Comparison of ENCODE assay signal across 8 cellular contexts in the genomic region with DNA sequence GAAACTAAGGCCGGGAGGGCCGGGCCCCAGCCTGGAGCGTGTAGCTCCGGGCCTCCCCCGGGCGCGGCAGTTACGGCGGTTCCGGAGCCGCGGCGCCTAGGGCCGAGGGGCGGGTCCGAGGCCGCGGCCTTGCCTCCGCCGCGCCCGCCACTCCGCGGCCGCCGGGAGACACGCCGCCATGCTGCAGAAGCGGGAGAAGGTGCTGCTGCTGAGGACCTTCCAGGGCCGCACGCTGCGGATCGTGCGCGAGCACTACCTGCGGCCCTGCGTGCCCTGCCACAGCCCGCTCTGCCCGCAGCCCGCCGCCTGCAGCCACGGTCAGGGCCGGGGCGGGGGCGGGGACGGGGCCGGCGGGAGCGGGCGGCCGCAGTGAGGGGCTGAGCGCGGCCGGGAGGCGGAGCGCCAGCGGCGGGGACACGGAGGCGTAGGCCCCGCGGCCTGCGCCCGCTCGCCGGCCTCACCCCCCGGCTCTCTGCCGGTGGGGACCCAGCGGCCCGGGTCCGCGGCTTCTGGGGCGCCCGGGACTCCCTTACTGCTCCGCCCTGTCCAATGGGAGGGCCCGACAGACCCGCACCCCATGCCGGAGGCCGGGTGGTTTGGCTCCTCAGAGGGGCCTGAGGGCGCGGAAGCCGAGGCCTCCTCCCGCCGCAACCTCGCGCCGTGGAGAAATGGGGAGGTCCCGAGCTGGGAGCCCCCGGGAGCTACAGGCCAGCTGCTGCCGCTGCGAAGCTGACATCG. TPM values are rescaled to one million over a fixed set of nuclear protein-coding genes. Genes with fewer than 3 reads are reported as not detected.
DNase-seq lines count a peak whose midpoint lies in the region; ATAC-seq and TF ChIP-seq lines count a peak whose summit lies in the region.

A gene (plus strand): TSS at position 150 of the 738 bp plus-strand sequence. CDS start 29 bp downstream, at position 179.

- intact Hi-C loops in T-helper 1 cell treated with Interleukin-12 subunit alpha and Interleukin-12 subunit beta and Interleukin-4 antibody, amounts not matched to agents 30 ng/mL and 1 ng/mL, for 36 hours (cut with micrococcal nuclease) = loop anchor here (1.0 to 5.0 kb wide), 7 partner anchors 63 to 684 kb away; a partner anchor contains a TSS
- intact Hi-C loops in aorta (cut with DNase I) = no loop called here

- H3K4me3 ChIP-seq in DOHH2 (ENCODE audit: low read length) = peak within 1 kb of the TSS; percentile 88
- peak within 1 kb of the TSS; percentile 59 to 78 for H3K4me3 ChIP-seq in right atrium auricular region
- peak within 1 kb of the TSS; percentile 82 for H3K4me3 ChIP-seq in aorta (ENCODE audit: low read length in 2 of 2)

- H4K20me1 ChIP-seq in DOHH2 (ENCODE audit: control insufficient read depth, insufficient read depth, low read depth, low read length) = no peaks in the 10 kb centered on the region

- TF ChIP-seq RAD21 in Ishikawa (IDR thresholded peaks at IDR 0.05; ENCODE audit: low read depth) = no peak

- TF ChIP-seq CTCF in DOHH2 (IDR thresholded peaks at IDR 0.05; ENCODE audit: low read depth, low read length, poor library complexity, severe bottlenecking) (no peak), right atrium auricular region (IDR thresholded peaks at IDR 0.05) (peak in 1 of 2 donors; percentile 23)

- H3K9me2 ChIP-seq in DOHH2 (replicated peaks; ENCODE audit: control insufficient read depth, low read length) = no peaks in the 10 kb centered on the region

- peaks cover 10% of the 10 kb centered on the region for H3F3A ChIP-seq in DOHH2 (ENCODE audit: control insufficient read depth, insufficient read depth)

- ATAC-seq in GM21526 (IDR thresholded peaks at IDR 0.05; ENCODE audit: low FRiP score, unreplicated experiment) = peak; percentile 62
- peak; percentile 89 for ATAC-seq in aorta (ENCODE audit: low FRiP score)

- 0 to 1% methylated on average over 73 to 92 of the region's 92 CpGs for WGBS in aorta, 2 donors

- no peak for TF ChIP-seq EP300 in Ishikawa (IDR thresholded peaks at IDR 0.05; ENCODE audit: borderline replicate concordance)

- H3K4me1 ChIP-seq in DOHH2 (ENCODE audit: control insufficient read depth, low read length) (peaks cover 52% of the 10 kb centered on the region), right atrium auricular region (peaks cover 0 to 32% of the 10 kb centered on the region in 2 donors), aorta (ENCODE audit: control insufficient read depth in 1 of 2, insufficient read depth in 2 of 2, low read length in 2 of 2) (peaks cover 0 to 3% of the 10 kb centered on the region in 2 donors)

- H3K4me2 ChIP-seq in DOHH2 (ENCODE audit: low read length) = peak within 1 kb of the TSS; percentile 98

- H3K9me3 ChIP-seq in DOHH2 (ENCODE audit: control insufficient read depth, insufficient read depth, low read length) = no peaks in the 10 kb centered on the region
- H3K9me3 ChIP-seq in right atrium auricular region = no peaks in the 10 kb centered on the region
- no peaks in the 10 kb centered on the region for H3K9me3 ChIP-seq in aorta (ENCODE audit: control insufficient read depth, low read length)

- peaks cover 66% of the 10 kb centered on the region for H3K79me2 ChIP-seq in DOHH2 (ENCODE audit: control insufficient read depth, low read length)

- H3K27ac ChIP-seq in DOHH2 (ENCODE audit: low read depth, low read length) (peak within 1 kb of the TSS; percentile 92), right atrium auricular region (peak within 1 kb of the TSS; percentile 89 to 92), aorta (ENCODE audit: low read depth in 1 of 2, low read length in 2 of 2) (peak within 1 kb of the TSS; percentile 46 to 85)

- H3K27me3 ChIP-seq in DOHH2 (ENCODE audit: control insufficient read depth, low read length) (no peaks in the 10 kb centered on the region), right atrium auricular region (no peaks in the 10 kb centered on the region), aorta (ENCODE audit: control insufficient read depth in 1 of 2, insufficient read depth in 2 of 2, low read length in 1 of 2) (no peaks in the 10 kb centered on the region)

- DNase-seq in amniotic epithelial cell (ENCODE audit: low read depth) (peak; percentile 31), right atrium auricular region (ENCODE audit: low spot score) (peak; percentile 60), renal cortical epithelial cell (ENCODE audit: low read depth) (peak; percentile 13), aorta (peak; percentile 70 to 87)

- peaks cover 43% of the 10 kb centered on the region for H3K36me3 ChIP-seq in DOHH2 (ENCODE audit: control insufficient read depth, low read length)
- no peaks in the 10 kb centered on the region for H3K36me3 ChIP-seq in right atrium auricular region
- no peaks in the 10 kb centered on the region for H3K36me3 ChIP-seq in aorta (ENCODE audit: control insufficient read depth in 1 of 2, insufficient read depth in 2 of 2, low read length in 1 of 2)

TF ChIP-seq in Ishikawa, 13 proteins besides CTCF, POLR2A, EP300 and RAD21:
- TF ChIP-seq NFIC (IDR thresholded peaks at IDR 0.05) = no peak
- TF ChIP-seq, protein P1, sequence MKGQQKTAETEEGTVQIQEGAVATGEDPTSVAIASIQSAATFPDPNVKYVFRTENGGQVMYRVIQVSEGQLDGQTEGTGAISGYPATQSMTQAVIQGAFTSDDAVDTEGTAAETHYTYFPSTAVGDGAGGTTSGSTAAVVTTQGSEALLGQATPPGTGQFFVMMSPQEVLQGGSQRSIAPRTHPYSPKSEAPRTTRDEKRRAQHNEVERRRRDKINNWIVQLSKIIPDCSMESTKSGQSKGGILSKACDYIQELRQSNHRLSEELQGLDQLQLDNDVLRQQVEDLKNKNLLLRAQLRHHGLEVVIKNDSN (IDR thresholded peaks at IDR 0.05) = no peak
- peak; percentile 80 for TF ChIP-seq YY1 (IDR thresholded peaks at IDR 0.05; ENCODE audit: low read depth)
- TF ChIP-seq FOXM1 (IDR thresholded peaks at IDR 0.05; ENCODE audit: borderline replicate concordance, low read depth) = no peak
- TF ChIP-seq, protein P2, sequence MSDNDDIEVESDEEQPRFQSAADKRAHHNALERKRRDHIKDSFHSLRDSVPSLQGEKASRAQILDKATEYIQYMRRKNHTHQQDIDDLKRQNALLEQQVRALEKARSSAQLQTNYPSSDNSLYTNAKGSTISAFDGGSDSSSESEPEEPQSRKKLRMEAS (IDR thresholded peaks at IDR 0.05) = no peak; the same call in 1 of the 2 replicates
- TF ChIP-seq ZBTB7A (IDR thresholded peaks at IDR 0.05; ENCODE audit: low read depth) = no peak

RNA-seq across cellular contexts. Expression of the gene that starts here (rescaled TPM):
- 36.6 and 39.0 TPM in 2 replicates for total RNA-seq in T-helper 1 cell treated with Interleukin-12 subunit alpha and Interleukin-12 subunit beta and Interleukin-4 antibody, amounts not matched to agents 30 ng/mL and 1 ng/mL, for 36 hours
- total RNA-seq in right atrium auricular region (10 to 100 TPM; 23.6 to 54.7 TPM), renal cortical epithelial cell (16.1 and 30.1 TPM in 2 replicates), aorta (10 to 100 TPM; 18.3 to 36.2 TPM)
- 10 to 100 TPM; 10.6 to 18.0 TPM for polyA plus RNA-seq in aorta

Comparison
In these comparisons a context has a peak if more than half of its experiments do, and no peak if none do; other contexts are left out.
1. Peak in every context shown above with its lines: DNase-seq, ATAC-seq, H3K4me3 ChIP-seq and H3K27ac ChIP-seq.
2. DNase-seq: peak in every context shown above with its lines; median percentile 78 in aorta; 60 in right atrium auricular region; 31 in amniotic epithelial cell; 13 in renal cortical epithelial cell.